20 cellular contexts compared by ENCODE assay signal in the genomic region with DNA sequence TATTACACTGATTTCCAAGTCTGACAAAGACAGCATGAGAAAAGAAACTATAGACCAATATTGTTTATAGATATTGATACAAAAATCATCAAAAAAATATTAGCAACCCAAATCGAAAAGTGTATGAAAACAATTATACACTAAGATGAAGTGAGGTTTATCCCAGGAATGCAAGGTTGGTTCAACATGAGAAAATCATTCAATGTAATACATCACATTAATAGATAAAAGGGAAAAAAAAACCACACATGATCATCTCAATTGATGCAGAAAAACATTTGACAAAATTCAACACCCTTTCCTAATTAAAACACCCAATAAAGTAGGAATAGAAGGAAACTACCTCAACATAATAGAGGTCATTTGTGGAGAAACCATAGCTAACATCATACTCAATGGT.
DNase-seq lines count a peak whose midpoint lies in the region; FAIRE-seq and TF ChIP-seq lines count a peak whose summit lies in the region.
"Had no signal": no experiment of that assay in that cellular context is flagged by ENCODE, and none has a peak within 500 bp of the region (broad histone marks: within the 10 kb centered on the region; RNA-seq: fewer than 3 reads in every experiment).

No MANE protein-coding gene starts in this region.

- no peak overlapping the region for H3K4me3 ChIP-seq in GM23248
- H3K4me3 ChIP-seq in choroid plexus epithelial cell (ENCODE audit: low read depth, low read length) = no peak overlapping the region
- H3K4me3 ChIP-seq: SJSA1 had no signal

- no peaks in the 10 kb centered on the region for H3K9me3 ChIP-seq in GM23248 (ENCODE audit: low read depth)
- H3K9me3 ChIP-seq: SJSA1 had no signal

- FAIRE-seq in GM12891 (lab: Jason Lieb, UNC) = no peak
- FAIRE-seq: RCC 7860 had no signal

- H3K4me2 ChIP-seq in GM23248 (ENCODE audit: unreplicated experiment) = no peak overlapping the region

- no peak for TF ChIP-seq CTCF in choroid plexus epithelial cell (conservative IDR thresholded peaks at IDR 0.05; ENCODE audit: low read depth, low read length)

- H3K4me1 ChIP-seq in GM23248 (ENCODE audit: insufficient read depth) = no peaks in the 10 kb centered on the region
- H3K4me1 ChIP-seq: Caco-2, SJSA1 had no signal

- no peaks in the 10 kb centered on the region for H3K4me1 Mint-ChIP-seq in activated T-helper 1 cell treated with anti-CD3 and anti-CD28 coated beads, Interleukin-12 subunit alpha, Interleukin-12 subunit beta, Interleukin-2, Interleukin-4 antibody, amounts not matched to agents 30 ng/mL and 10 ng/mL and 1 ng/mL, durations not matched to agents 14 hours and 24 hours and 36 hours (ENCODE audit: low read depth)

- H2AFZ ChIP-seq in GM23248 = no peak overlapping the region

- 0 out of 2 replicates have a peak, but pooled peaks cover 8% of the 10 kb centered on the region for H3K36me3 ChIP-seq in GM23248 (ENCODE audit: low read depth)
- H3K36me3 ChIP-seq: SJSA1 had no signal

- H3K4me3 Mint-ChIP-seq in activated T-helper 1 cell treated with anti-CD3 and anti-CD28 coated beads, Interleukin-12 subunit alpha, Interleukin-12 subunit beta, Interleukin-2, Interleukin-4 antibody, amounts not matched to agents 30 ng/mL and 10 ng/mL and 1 ng/mL, durations not matched to agents 14 hours and 24 hours and 36 hours = no peak overlapping the region
- H3K4me3 Mint-ChIP-seq: CD4-positive, alpha-beta T cell had no signal

- DNase-seq in GM23248 (peak; percentile 36), M059J (ENCODE audit: low read depth) (peak; percentile 3), choroid plexus epithelial cell (ENCODE audit: low read depth) (peak; percentile 18), left kidney (ENCODE audit: low read depth, low spot score) (peak; percentile 18), GM12891 (ENCODE audit: insufficient read length, low spot score) (no peak)
- DNase-seq in activated T-helper 1 cell treated with anti-CD3 and anti-CD28 coated beads, Interleukin-12 subunit alpha, Interleukin-12 subunit beta, Interleukin-2, Interleukin-4 antibody, amounts not matched to agents 30 ng/mL and 10 ng/mL and 1 ng/mL, durations not matched to agents 14 hours and 24 hours and 36 hours (ENCODE audit: low spot score) = no peak
- DNase-seq in activated CD8-positive, alpha-beta memory T cell treated with anti-CD3 and anti-CD28 coated beads for 24 hours = no peak
- DNase-seq: Caco-2; CD4-positive, alpha-beta T cell; DMS 273 treated with DMSO at 0.1 percent for 48 hours; HCEC 1CT; KG1; NCI-H1105; NCI-H1694; NCI-H2081; NCI-H446 treated with DMSO at 0.1 percent for 48 hours; NCI-H526 treated with DMSO at 0.1 percent for 48 hours; OCI-M1 had no signal

- intact Hi-C loops in activated T-helper 1 cell treated with anti-CD3 and anti-CD28 coated beads, Interleukin-12 subunit alpha, Interleukin-12 subunit beta, Interleukin-2, Interleukin-4 antibody, amounts not matched to agents 30 ng/mL and 10 ng/mL and 1 ng/mL, durations not matched to agents 14 hours and 24 hours and 36 hours (cut with micrococcal nuclease) = no loop called here

- no peak for TF ChIP-seq POLR2A in GM12891 (IDR thresholded peaks at IDR 0.05; ENCODE audit: low read depth, low read length)

- no peaks in the 10 kb centered on the region for H3K27me3 ChIP-seq in GM23248 (replicated peaks; ENCODE audit: insufficient read depth)
- H3K27me3 ChIP-seq: SJSA1 had no signal

- H3K27me3 Mint-ChIP-seq in activated T-helper 1 cell treated with anti-CD3 and anti-CD28 coated beads, Interleukin-12 subunit alpha, Interleukin-12 subunit beta, Interleukin-2, Interleukin-4 antibody, amounts not matched to agents 30 ng/mL and 10 ng/mL and 1 ng/mL, durations not matched to agents 14 hours and 24 hours and 36 hours (ENCODE audit: insufficient read depth) = no peaks in the 10 kb centered on the region
- H3K27me3 Mint-ChIP-seq: CD4-positive, alpha-beta T cell had no signal

- WGBS in GM23248 (ENCODE audit: low coverage in 1 of 2, low lambda C conversion rate in 2 of 2, missing lambda C conversion rate in 2 of 2), 2 experiments = 86 to 96% methylated on average over 1 of the region's 1 CpG

- H3K9me2 ChIP-seq in GM23248 (ENCODE audit: insufficient read depth) = no peaks in the 10 kb centered on the region

- H3K9me3 Mint-ChIP-seq in activated T-helper 1 cell treated with anti-CD3 and anti-CD28 coated beads, Interleukin-12 subunit alpha, Interleukin-12 subunit beta, Interleukin-2, Interleukin-4 antibody, amounts not matched to agents 30 ng/mL and 10 ng/mL and 1 ng/mL, durations not matched to agents 14 hours and 24 hours and 36 hours = peaks cover 42% of the 10 kb centered on the region

- no peaks in the 10 kb centered on the region for H4K20me1 ChIP-seq in GM23248 (ENCODE audit: insufficient read depth)

- no peak overlapping the region for H3K27ac ChIP-seq in GM23248
- H3K27ac ChIP-seq: SJSA1 had no signal

- H3F3A ChIP-seq in GM23248 (ENCODE audit: insufficient read depth) = no peaks in the 10 kb centered on the region

- in situ Hi-C loops in GM23248 (cut with MboI) = no loop called here

- no peaks in the 10 kb centered on the region for H3K79me2 ChIP-seq in GM23248 (ENCODE audit: insufficient read depth)

- peaks cover 16% of the 10 kb centered on the region for H3K36me3 Mint-ChIP-seq in activated T-helper 1 cell treated with anti-CD3 and anti-CD28 coated beads, Interleukin-12 subunit alpha, Interleukin-12 subunit beta, Interleukin-2, Interleukin-4 antibody, amounts not matched to agents 30 ng/mL and 10 ng/mL and 1 ng/mL, durations not matched to agents 14 hours and 24 hours and 36 hours (ENCODE audit: low read depth)

- no peak overlapping the region for H3K9ac ChIP-seq in GM23248

- H3K27ac Mint-ChIP-seq in activated T-helper 1 cell treated with anti-CD3 and anti-CD28 coated beads, Interleukin-12 subunit alpha, Interleukin-12 subunit beta, Interleukin-2, Interleukin-4 antibody, amounts not matched to agents 30 ng/mL and 10 ng/mL and 1 ng/mL, durations not matched to agents 14 hours and 24 hours and 36 hours = no peak overlapping the region
- H3K27ac Mint-ChIP-seq: CD4-positive, alpha-beta T cell had no signal

TF ChIP-seq in GM12891, 5 proteins besides CTCF, POLR2A, EP300 and RAD21:
- TF ChIP-seq SPI1 (IDR thresholded peaks at IDR 0.05; ENCODE audit: low read depth, low read length) (no peak), PAX5 (IDR thresholded peaks at IDR 0.05; ENCODE audit: insufficient read depth, low read length, severe bottlenecking) (no peak), POU2F2 (IDR thresholded peaks at IDR 0.05; ENCODE audit: low read depth, low read length) (no peak), TAF1 (IDR thresholded peaks at IDR 0.05; ENCODE audit: low read depth, low read length) (no peak), POLR2AphosphoS5 (IDR thresholded peaks at IDR 0.05; ENCODE audit: low read depth, low read length) (no peak)

Comparison
In these comparisons a context has a peak if more than half of its experiments do, and no peak if none do; other contexts are left out.
1. DNase-seq: peak in GM23248 (single experiment), M059J (single experiment), choroid plexus epithelial cell (single experiment) and left kidney (single experiment); none in activated T-helper 1 cell treated with anti-CD3 and anti-CD28 coated beads, Interleukin-12 subunit alpha, Interleukin-12 subunit beta, Interleukin-2, Interleukin-4 antibody, amounts not matched to agents 30 ng/mL and 10 ng/mL and 1 ng/mL, durations not matched to agents 14 hours and 24 hours and 36 hours (single experiment), GM12891 (single experiment) and activated CD8-positive, alpha-beta memory T cell treated with anti-CD3 and anti-CD28 coated beads for 24 hours (single experiment).